1 cellular context compared by ENCODE assay signal in genomic region chr15:31470756-31471155, GRCh38.
TF ChIP-seq lines count a peak whose summit lies in the region.

No MANE protein-coding gene starts in this region.

TF ChIP-seq in SK-N-SH, 30 proteins besides CTCF, POLR2A, EP300 and RAD21 (continued from another document):
- TF ChIP-seq FOXM1 (IDR thresholded peaks at IDR 0.05; ENCODE audit: low read depth), result no peak
- TF ChIP-seq POLR2AphosphoS5 (IDR thresholded peaks at IDR 0.05; ENCODE audit: low read depth, low read length), result no peak
- TF ChIP-seq RCOR1 (IDR thresholded peaks at IDR 0.05; ENCODE audit: low read length), result no peak
- no peak for TF ChIP-seq NFIC (IDR thresholded peaks at IDR 0.05; ENCODE audit: borderline replicate concordance)
- no peak for TF ChIP-seq GATA2 (CRISPR knock-in tag; IDR thresholded peaks at IDR 0.05)
- TF ChIP-seq FOXJ3 (CRISPR knock-in tag; IDR thresholded peaks at IDR 0.05), result no peak
- TF ChIP-seq TCF12 (IDR thresholded peaks at IDR 0.05), result no peak
TF ChIP-seq in SK-N-SH: peak in this region for 0.
